ENCODE assay signal across 24 cellular contexts in genomic region chr10:80771902-80772555, GRCh38.
"Had no signal": no experiment of that assay in that cellular context is flagged by ENCODE, and none has a peak within 500 bp of the region (broad histone marks: within the 10 kb centered on the region; RNA-seq: fewer than 3 reads in every experiment).

No MANE protein-coding gene starts in this region.

- H3K79me2 ChIP-seq: hepatocyte had no signal

- DNase-seq: activated CD4-positive, alpha-beta memory T cell treated with anti-CD3 and anti-CD28 coated beads for 36 hours; activated CD4-positive, alpha-beta T cell treated with anti-CD3 and anti-CD28 coated beads for 48 hours; activated CD8-positive, alpha-beta memory T cell treated with anti-CD3 and anti-CD28 coated beads, Interleukin-2, amount 50 U/mL, for 4 hours; activated gamma-delta T cell; activated naive CD4-positive, alpha-beta T cell treated with anti-CD3 and anti-CD28 coated beads, Interleukin-2, amount 50 U/mL, for 16 hours; activated T-cell treated with anti-CD3 and anti-CD28 coated beads, Interleukin-2, amount 50 U/mL, for 1 hour; amniotic stem cell; brain microvascular endothelial cell; dorsolateral prefrontal cortex; effector memory CD4-positive, alpha-beta T cell; kidney; left colon; midbrain; naive thymus-derived CD8-positive, alpha-beta T cell; spleen; stimulated activated naive CD4-positive, alpha-beta T cell; T-helper 1 cell had no signal

- H3K4me2 ChIP-seq: hepatocyte had no signal

- H3K9me3 Mint-ChIP-seq: activated CD4-positive, alpha-beta memory T cell treated with anti-CD3 and anti-CD28 coated beads for 36 hours; naive thymus-derived CD8-positive, alpha-beta T cell had no signal

- H3K27ac Mint-ChIP-seq: activated CD4-positive, alpha-beta memory T cell treated with anti-CD3 and anti-CD28 coated beads for 36 hours; naive thymus-derived CD8-positive, alpha-beta T cell had no signal

- H3K27ac ChIP-seq: brain microvascular endothelial cell, coronary artery, dorsolateral prefrontal cortex, gastroesophageal sphincter, hepatocyte, right atrium auricular region, spleen, suprapubic skin, tibial nerve, VCaP had no signal

- H3K4me3 Mint-ChIP-seq: activated CD4-positive, alpha-beta memory T cell treated with anti-CD3 and anti-CD28 coated beads for 36 hours; naive thymus-derived CD8-positive, alpha-beta T cell had no signal

- H3K4me1 ChIP-seq: gastroesophageal sphincter, right atrium auricular region, spleen, suprapubic skin, tibial nerve had no signal

- H3K36me3 Mint-ChIP-seq: activated CD4-positive, alpha-beta memory T cell treated with anti-CD3 and anti-CD28 coated beads for 36 hours; naive thymus-derived CD8-positive, alpha-beta T cell had no signal

- H3K27me3 ChIP-seq: brain microvascular endothelial cell, gastroesophageal sphincter, hepatocyte, right atrium auricular region, tibial nerve had no signal

- H3K36me3 ChIP-seq: brain microvascular endothelial cell, gastroesophageal sphincter, right atrium auricular region, spleen, suprapubic skin, tibial nerve had no signal

- H3K4me1 Mint-ChIP-seq: naive thymus-derived CD8-positive, alpha-beta T cell had no signal

- H2AFZ ChIP-seq: hepatocyte had no signal

- H3K4me3 ChIP-seq: coronary artery, dorsolateral prefrontal cortex, gastroesophageal sphincter, hepatocyte, right atrium auricular region, spleen, suprapubic skin, tibial nerve had no signal

- H3K9me3 ChIP-seq: gastroesophageal sphincter, right atrium auricular region, spleen, suprapubic skin, tibial nerve had no signal
